Comparison of ENCODE assay signal across 14 cellular contexts in the genomic region with DNA sequence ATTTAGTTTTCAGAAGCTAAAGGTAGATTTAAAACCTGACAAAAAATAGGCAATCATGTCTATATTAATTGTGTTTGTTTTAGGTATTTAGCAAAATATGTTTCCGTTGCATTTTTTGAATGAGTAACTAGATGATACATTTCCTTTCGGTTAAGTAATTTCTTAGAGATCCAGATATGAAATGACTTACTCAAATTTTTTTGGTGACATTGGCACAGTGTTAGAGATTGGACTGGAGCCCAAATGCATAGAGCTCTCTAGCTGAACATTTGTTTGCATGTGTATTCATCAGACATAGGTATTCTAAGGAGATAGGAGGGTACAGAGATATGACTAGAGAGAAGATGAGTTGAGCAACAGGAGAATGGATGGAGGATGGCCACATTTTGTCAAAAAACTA. TPM values are rescaled to one million over a fixed set of nuclear protein-coding genes. Genes with fewer than 3 reads are reported as not detected.
DNase-seq lines count a peak whose midpoint lies in the region; ATAC-seq, FAIRE-seq and TF ChIP-seq lines count a peak whose summit lies in the region.
"Had no signal": no experiment of that assay in that cellular context is flagged by ENCODE, and none has a peak within 500 bp of the region (broad histone marks: within the 10 kb centered on the region; RNA-seq: fewer than 3 reads in every experiment).

No MANE protein-coding gene starts in this region.

- no peak overlapping the region for H2AFZ ChIP-seq in endothelial cell of umbilical vein (ENCODE audit: low read depth, low read length)

- H3K27me3 ChIP-seq in endothelial cell of umbilical vein (ENCODE audit: control insufficient read depth in 2 of 2, insufficient read depth in 2 of 2, low read length in 2 of 2): peaks cover 19 to 23% of the 10 kb centered on the region in 2 experiments

- no peaks in the 10 kb centered on the region for H3K9me1 ChIP-seq in endothelial cell of umbilical vein (replicated peaks; ENCODE audit: control insufficient read depth, extremely low read depth, insufficient read depth, low read length)

- CTCF ChIA-PET in A549 (lab: Yijun Ruan, JAX) (interaction anchor here (0.7 to 1.4 kb wide), 6 partner anchors 11 to 224 kb away, joined by 3 to 4 read pairs (median 3); no protein-coding TSS in a partner anchor), endothelial cell of umbilical vein (lab: Charles Lee) (interaction anchor here (1.3 to 1.4 kb wide), 2 partner anchors 23 to 41 kb away, joined by 3 to 7 read pairs; no protein-coding TSS in a partner anchor)

- TF ChIP-seq POLR2A in A549 (IDR thresholded peaks at IDR 0.05; ENCODE audit: low read length): no peak
- TF ChIP-seq POLR2A in endothelial cell of umbilical vein (IDR thresholded peaks at IDR 0.05; ENCODE audit: low read depth, low read length): no peak

- DNase-seq in A549 (ENCODE audit: low read depth in 1 of 2, low spot score in 1 of 2) (no peak), EH (ENCODE audit: low read depth) (peak; percentile 68), RCC 7860 (ENCODE audit: low spot score) (peak; percentile 18), endothelial cell of umbilical vein (ENCODE audit: low read depth, low spot score) (peak; percentile 54), GM03348 (ENCODE audit: low spot score) (no peak), putamen (ENCODE audit: low spot score) (no peak), occipital lobe (lab: John Stamatoyannopoulos, UW) (no peak), epidermal melanocyte (ENCODE audit: insufficient read length, low spot score) (no peak)
- DNase-seq: DMS79; NCI-H1105; stimulated activated CD4-positive, alpha-beta T cell treated with anti-CD3 and anti-CD28 coated beads, Interleukin-15, amount 100 ng/mL, for 24 hours; thyroid gland had no signal

- POLR2A ChIA-PET in A549 (lab: Yijun Ruan, JAX): interaction anchor here (0.5 kb wide), 1 partner anchor 48 kb away, joined by 3 read pairs; no protein-coding TSS in a partner anchor
- POLR2A ChIA-PET in endothelial cell of umbilical vein (lab: Charles Lee): no interaction called here

- peak overlapping the region; percentile 85; the same call in 2 of the 3 replicates for H3K4me3 ChIP-seq in A549
- peak overlapping the region in 2 of 3 experiments; percentile 61 to 90 for H3K4me3 ChIP-seq in endothelial cell of umbilical vein (replicated peaks in 1 of 3; ENCODE audit: insufficient read depth in 1 of 3, low read depth in 1 of 3, low read length in 3 of 3)
- H3K4me3 ChIP-seq: thyroid gland had no signal

- peaks cover 68% of the 10 kb centered on the region for H3K79me2 ChIP-seq in endothelial cell of umbilical vein (ENCODE audit: control insufficient read depth, insufficient read depth, low read length)

- WGBS in A549 (ENCODE audit: missing lambda C conversion rate): 45% methylated on average over 2 of the region's 2 CpGs

- H3K36me3 ChIP-seq in endothelial cell of umbilical vein (ENCODE audit: control insufficient read depth in 2 of 2, extremely low read depth in 1 of 2, insufficient read depth in 2 of 2, low read length in 2 of 2): peaks cover 6 to 7% of the 10 kb centered on the region in 2 experiments

- H3K4me1 ChIP-seq in A549 (peaks cover 45% of the 10 kb centered on the region), endothelial cell of umbilical vein (ENCODE audit: control insufficient read depth, extremely low read depth, insufficient read depth, low read length) (peaks cover 47% of the 10 kb centered on the region)

- no peak for TF ChIP-seq EP300 in A549 (IDR thresholded peaks at IDR 0.05)

- H3K27ac ChIP-seq in A549 (no peak overlapping the region), endothelial cell of umbilical vein (ENCODE audit: insufficient read depth, low read depth, low read length) (peak overlapping the region; percentile 81)
- H3K27ac ChIP-seq: thyroid gland had no signal

- no TSS peak for BruUV-seq in endothelial cell of umbilical vein (replicated peaks; lab: Mats Ljungman, UMichigan)

- intact Hi-C loops in endothelial cell of umbilical vein (cut with micrococcal nuclease): loop anchor here (10.0 kb wide), 1 partner anchor 1011 kb away; no protein-coding TSS in a partner anchor

- H3K4me2 ChIP-seq in A549: peak overlapping the region; percentile 80
- peak overlapping the region; percentile 97 for H3K4me2 ChIP-seq in endothelial cell of umbilical vein (ENCODE audit: insufficient read depth, low read length)

- peaks cover 7% of the 10 kb centered on the region for H4K20me1 ChIP-seq in endothelial cell of umbilical vein (replicated peaks; ENCODE audit: control insufficient read depth, extremely low read depth, insufficient read depth, low read length)

- dilution Hi-C loops in endothelial cell of umbilical vein (cut with MboI; ENCODE audit: extremely low pct_ligation_motif_present, low sequenced_read_pairs): no loop called here

- TF ChIP-seq CTCF in A549 (IDR thresholded peaks at IDR 0.05) (no peak), endothelial cell of umbilical vein (IDR thresholded peaks at IDR 0.05; ENCODE audit: extremely low read depth in 1 of 2, insufficient read depth in 1 of 2, low read depth in 1 of 2, low read length in 2 of 2) (no peak)

- FAIRE-seq in A549 (lab: Jason Lieb, UNC) (no peak), RCC 7860 (lab: Jason Lieb, UNC) (peak; percentile 33), endothelial cell of umbilical vein (lab: Jason Lieb, UNC) (no peak)

- no peak for ATAC-seq in A549

- H3K9ac ChIP-seq in endothelial cell of umbilical vein (replicated peaks; ENCODE audit: extremely low read depth, insufficient read depth, low read length): peak overlapping the region; percentile 95

- TF ChIP-seq RAD21 in A549 (conservative IDR thresholded peaks at IDR 0.05 in 1 of 2, IDR thresholded peaks at IDR 0.05 in 1 of 2): no peak

- H3K9me3 ChIP-seq in A549: no peaks in the 10 kb centered on the region
- H3K9me3 ChIP-seq in endothelial cell of umbilical vein (replicated peaks; ENCODE audit: control insufficient read depth, insufficient read depth, low read length): no peaks in the 10 kb centered on the region
- H3K9me3 ChIP-seq: thyroid gland had no signal

TF ChIP-seq in A549, 52 proteins besides CTCF, POLR2A, EP300 and RAD21 (continues in another document):
- no peak for TF ChIP-seq KDM5A (IDR thresholded peaks at IDR 0.05)
- TF ChIP-seq HOXB5 (CRISPR knock-in tag; IDR thresholded peaks at IDR 0.05): no peak
- no peak for TF ChIP-seq TP53 (CRISPR knock-in tag; IDR thresholded peaks at IDR 0.05)
- TF ChIP-seq CBX8 (IDR thresholded peaks at IDR 0.05): no peak

TF ChIP-seq in endothelial cell of umbilical vein, 7 proteins besides CTCF, POLR2A, EP300 and RAD21 (continues in another document):
- TF ChIP-seq, protein P1, sequence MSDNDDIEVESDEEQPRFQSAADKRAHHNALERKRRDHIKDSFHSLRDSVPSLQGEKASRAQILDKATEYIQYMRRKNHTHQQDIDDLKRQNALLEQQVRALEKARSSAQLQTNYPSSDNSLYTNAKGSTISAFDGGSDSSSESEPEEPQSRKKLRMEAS (IDR thresholded peaks at IDR 0.05; ENCODE audit: insufficient read depth, insufficient read length): no peak

RNA-seq across cellular contexts. Expression of a gene that starts 1.9 kb away (rescaled TPM):
- polyA plus RNA-seq in A549 (2011; rRNA removed) (229 and 246 TPM in 2 replicates), A549 (2017; fragmentation: RNase III; extraction: RNeasy Plus Mini Kit Qiagen cat#74134 plus additional on column Dnase treatment) (216 to 224 TPM (median 222 TPM) in 3 replicates), endothelial cell of umbilical vein (128 and 156 TPM in 2 replicates)
- 337 and 340 TPM in 2 replicates for polyA plus RNA-seq in A549 (2012; cell fraction: cytosol; rRNA removed)
- polyA plus RNA-seq in A549 (2012; cell fraction: nucleus; rRNA removed): 263 and 314 TPM in 2 replicates
- polyA minus RNA-seq in A549 (2011; rRNA and poly(A)+ RNA removed): 272 and 273 TPM in 2 replicates
- total RNA-seq in endothelial cell of umbilical vein (178 and 193 TPM in 2 replicates), occipital lobe (112 TPM)
- 168 and 174 TPM in 2 replicates for polyA plus RNA-seq in endothelial cell of umbilical vein (2011; cell fraction: cytosol; rRNA removed)
- polyA plus RNA-seq in endothelial cell of umbilical vein (2011; cell fraction: nucleus; rRNA removed): 230 and 247 TPM in 2 replicates
- 143 and 224 TPM in 2 replicates for polyA plus RNA-seq in endothelial cell of umbilical vein (2012)
- polyA minus RNA-seq in endothelial cell of umbilical vein: 238 and 313 TPM in 2 replicates
- polyA minus RNA-seq in endothelial cell of umbilical vein (2011; cell fraction: cytosol; rRNA and poly(A)+ RNA removed): 207 TPM
- polyA minus RNA-seq in endothelial cell of umbilical vein (2011; cell fraction: nucleus; rRNA and poly(A)+ RNA removed): 170 and 216 TPM in 2 replicates

RNA-seq across cellular contexts. Expression of a gene that starts 8.2 kb away (rescaled TPM):
- polyA plus RNA-seq in A549 (2011; rRNA removed) (not detected in 2 replicates), A549 (2017; fragmentation: RNase III; extraction: RNeasy Plus Mini Kit Qiagen cat#74134 plus additional on column Dnase treatment) (0.07 to 0.09 TPM (median 0.08 TPM) in 3 replicates), endothelial cell of umbilical vein (not detected in 2 replicates)
- 0.04 and 0.08 TPM in 2 replicates for polyA plus RNA-seq in A549 (2012; cell fraction: cytosol; rRNA removed)
- 0.06 and 0.07 TPM in 2 replicates for polyA plus RNA-seq in A549 (2012; cell fraction: nucleus; rRNA removed)
- not detected in 2 replicates for polyA minus RNA-seq in A549 (2011; rRNA and poly(A)+ RNA removed)
- total RNA-seq in endothelial cell of umbilical vein (not detected in 2 replicates), occipital lobe (not detected)
- polyA plus RNA-seq in endothelial cell of umbilical vein (2011; cell fraction: cytosol; rRNA removed): not detected in 2 replicates
- not detected in 2 replicates for polyA plus RNA-seq in endothelial cell of umbilical vein (2011; cell fraction: nucleus; rRNA removed)
- not detected in 2 replicates for polyA plus RNA-seq in endothelial cell of umbilical vein (2012)
- not detected in 2 replicates for polyA minus RNA-seq in endothelial cell of umbilical vein
- polyA minus RNA-seq in endothelial cell of umbilical vein (2011; cell fraction: cytosol; rRNA and poly(A)+ RNA removed): not detected
- polyA minus RNA-seq in endothelial cell of umbilical vein (2011; cell fraction: nucleus; rRNA and poly(A)+ RNA removed): not detected in 2 replicates
- total RNA-seq: epithelial cell of proximal tubule, lung, thyroid gland had no signal
- polyA plus RNA-seq: lung had no signal

RNA-seq across cellular contexts. Expression of a gene that starts 20.3 kb away (rescaled TPM):
- polyA plus RNA-seq in A549 (2011; rRNA removed) (not detected in 2 replicates), A549 (2017; fragmentation: RNase III; extraction: RNeasy Plus Mini Kit Qiagen cat#74134 plus additional on column Dnase treatment) (not detected in 3 replicates), endothelial cell of umbilical vein (not detected in 2 replicates)
- 0.03 TPM in 1 of 2 replicates, not detected in the other for polyA plus RNA-seq in A549 (2012; cell fraction: cytosol; rRNA removed)
- 0.06 TPM in 1 of 2 replicates, not detected in the other for polyA plus RNA-seq in A549 (2012; cell fraction: nucleus; rRNA removed)
- not detected in 2 replicates for polyA minus RNA-seq in A549 (2011; rRNA and poly(A)+ RNA removed)
- total RNA-seq in endothelial cell of umbilical vein (not detected in 2 replicates), occipital lobe (not detected)
- not detected in 2 replicates for polyA plus RNA-seq in endothelial cell of umbilical vein (2011; cell fraction: cytosol; rRNA removed)
- not detected in 2 replicates for polyA plus RNA-seq in endothelial cell of umbilical vein (2011; cell fraction: nucleus; rRNA removed)
- polyA plus RNA-seq in endothelial cell of umbilical vein (2012): not detected in 2 replicates
- 0.17 TPM in 1 of 2 replicates, not detected in the other for polyA minus RNA-seq in endothelial cell of umbilical vein
- not detected for polyA minus RNA-seq in endothelial cell of umbilical vein (2011; cell fraction: cytosol; rRNA and poly(A)+ RNA removed)
- not detected in 2 replicates for polyA minus RNA-seq in endothelial cell of umbilical vein (2011; cell fraction: nucleus; rRNA and poly(A)+ RNA removed)
- total RNA-seq: epithelial cell of proximal tubule, lung, thyroid gland had no signal
- polyA plus RNA-seq: lung had no signal

Comparison
In these comparisons a context has a peak if more than half of its experiments do, and no peak if none do; other contexts are left out.
1. DNase-seq: peak in EH (single experiment), RCC 7860 (single experiment) and endothelial cell of umbilical vein (single experiment); none in A549 (0 of 2), GM03348 (single experiment), putamen (single experiment), occipital lobe (single experiment) and epidermal melanocyte (single experiment).